Comparison of ENCODE assay signal across 26 cellular contexts in genomic region chr21:33989440-33989839, GRCh38.
DNase-seq lines count a peak whose midpoint lies in the region; ATAC-seq, FAIRE-seq and TF ChIP-seq lines count a peak whose summit lies in the region.
"Had no signal": no experiment of that assay in that cellular context is flagged by ENCODE, and none has a peak within 500 bp of the region (broad histone marks: within the 10 kb centered on the region; RNA-seq: fewer than 3 reads in every experiment).

No MANE protein-coding gene starts in this region.

- POLR2A ChIA-PET in activated CD8-positive, alpha-beta T cell treated with anti-CD3 and anti-CD28 coated beads, Interleukin-2, amount 10 ng/mL, durations not matched to agents 7 days and 5 days (lab: Charles Lee) = interaction anchor here (1.4 kb wide), 1 partner anchor 41 kb away, joined by 4 read pairs; no protein-coding TSS in a partner anchor

- H3K27ac Mint-ChIP-seq in activated CD8-positive, alpha-beta T cell treated with anti-CD3 and anti-CD28 coated beads, Interleukin-2, amount 10 ng/mL, durations not matched to agents 7 days and 5 days = no peak overlapping the region
- H3K27ac Mint-ChIP-seq: CD14-positive monocyte; CD4-positive, alpha-beta memory T cell; CD4-positive, CD25-positive, alpha-beta regulatory T cell; CD8-positive, alpha-beta memory T cell had no signal

- H3K9me3 ChIP-seq in mucosa of descending colon = no peaks in the 10 kb centered on the region
- H3K9me3 ChIP-seq: BE2C had no signal

- TF ChIP-seq CTCF in mucosa of descending colon (IDR thresholded peaks at IDR 0.05) = no peak

- no peak overlapping the region for H3K4me3 ChIP-seq in mucosa of descending colon
- H3K4me3 ChIP-seq: BLaER1, GM12878 had no signal

- H3K4me3 Mint-ChIP-seq in activated CD8-positive, alpha-beta T cell treated with anti-CD3 and anti-CD28 coated beads, Interleukin-2, amount 10 ng/mL, durations not matched to agents 7 days and 5 days = no peak overlapping the region
- H3K4me3 Mint-ChIP-seq: CD14-positive monocyte; CD4-positive, alpha-beta memory T cell; CD4-positive, CD25-positive, alpha-beta regulatory T cell; CD8-positive, alpha-beta memory T cell had no signal

- ATAC-seq in mucosa of descending colon = peak; percentile 69
- ATAC-seq in activated CD8-positive, alpha-beta T cell treated with anti-CD3 and anti-CD28 coated beads, Interleukin-2, amount 10 ng/mL, durations not matched to agents 7 days and 5 days = no peak
- ATAC-seq: GM12878 had no signal

- intact Hi-C loops in mucosa of descending colon (cut with DNase I, micrococcal nuclease) = no loop called here

- no peaks in the 10 kb centered on the region for H3K9me3 Mint-ChIP-seq in activated CD8-positive, alpha-beta T cell treated with anti-CD3 and anti-CD28 coated beads, Interleukin-2, amount 10 ng/mL, durations not matched to agents 7 days and 5 days (ENCODE audit: insufficient read depth)

- H3K36me3 Mint-ChIP-seq in activated CD8-positive, alpha-beta T cell treated with anti-CD3 and anti-CD28 coated beads, Interleukin-2, amount 10 ng/mL, durations not matched to agents 7 days and 5 days (ENCODE audit: low read depth) = peaks cover 3% of the 10 kb centered on the region
- H3K36me3 Mint-ChIP-seq: CD4-positive, CD25-positive, alpha-beta regulatory T cell had no signal

- H3K36me3 ChIP-seq in mucosa of descending colon (ENCODE audit: low read depth) = no peaks in the 10 kb centered on the region
- H3K36me3 ChIP-seq: BE2C, BLaER1 had no signal

- CTCF ChIA-PET in activated CD8-positive, alpha-beta T cell treated with anti-CD3 and anti-CD28 coated beads, Interleukin-2, amount 10 ng/mL, durations not matched to agents 7 days and 5 days (lab: Charles Lee) = interaction anchor here (0.9 kb wide), 1 partner anchor 139 kb away, joined by 3 read pairs; no protein-coding TSS in a partner anchor

- H3K4me1 ChIP-seq in mucosa of descending colon (ENCODE audit: low read depth) = peaks cover 10% of the 10 kb centered on the region
- H3K4me1 ChIP-seq: BE2C had no signal

- peaks cover 26% of the 10 kb centered on the region for H3K4me1 Mint-ChIP-seq in activated CD8-positive, alpha-beta T cell treated with anti-CD3 and anti-CD28 coated beads, Interleukin-2, amount 10 ng/mL, durations not matched to agents 7 days and 5 days (ENCODE audit: low read depth)

- peak; percentile 58 for FAIRE-seq in colon (lab: Jason Lieb, UNC)
- FAIRE-seq: A204.1, GM12878, GM12892, GM18507 had no signal

- DNase-seq in mucosa of descending colon (no peak), NCI-H446 (lab: John Stamatoyannopoulos, UW) (no peak)
- no peak for DNase-seq in activated CD8-positive, alpha-beta T cell treated with anti-CD3 and anti-CD28 coated beads, Interleukin-2, amount 10 ng/mL, durations not matched to agents 7 days and 5 days
- DNase-seq in stimulated activated naive CD4-positive, alpha-beta T cell (lab: John Stamatoyannopoulos, UW) = no peak
- DNase-seq: 8988T; ACHN; BE2C; C1 segment of cervical spinal cord; CD4-positive, alpha-beta memory T cell; CD4-positive, CD25-positive, alpha-beta regulatory T cell; CD8-positive, alpha-beta memory T cell; COR-L47; DMS 273 treated with DMSO at 0.1 percent for 48 hours; DMS153; DMS53; DMS79; DND-41; EL; GDM1 had no signal

- H3K27me3 Mint-ChIP-seq in activated CD8-positive, alpha-beta T cell treated with anti-CD3 and anti-CD28 coated beads, Interleukin-2, amount 10 ng/mL, durations not matched to agents 7 days and 5 days (ENCODE audit: low read depth) = no peaks in the 10 kb centered on the region
- H3K27me3 Mint-ChIP-seq: CD4-positive, alpha-beta memory T cell; CD8-positive, alpha-beta memory T cell had no signal
